In genomic region chr4:12633058-12633651, GRCh38 we compare ENCODE assay signal across 8 cellular contexts.
DNase-seq lines count a peak whose midpoint lies in the region; ATAC-seq and TF ChIP-seq lines count a peak whose summit lies in the region.

No MANE protein-coding gene starts in this region.

- no peaks in the 10 kb centered on the region for H3K27me3 ChIP-seq in neutrophil

- ATAC-seq in GM21717 (IDR thresholded peaks at IDR 0.05; ENCODE audit: unreplicated experiment) = peak; percentile 99
- ATAC-seq in activated T-cell treated with anti-CD3 and anti-CD28 coated beads, Interleukin-2, amount 50 U/mL, for 4 hours = peak; percentile 56 to 77

- no peaks in the 10 kb centered on the region for H3K4me1 Mint-ChIP-seq in activated T-cell treated with anti-CD3 and anti-CD28 coated beads, Interleukin-2, amount 50 U/mL, for 4 hours (ENCODE audit: low read depth)

- H3K27ac ChIP-seq in neutrophil (no peak overlapping the region), substantia nigra (ENCODE audit: low read depth, low read length, poor library complexity, severe bottlenecking) (no peak overlapping the region)

- DNase-seq in EL = peak; percentile 44
- peak; percentile 42 for DNase-seq in HuH-7.5 (ENCODE audit: low spot score)
- peak; percentile 86 for DNase-seq in OCI-M1 (lab: John Stamatoyannopoulos, UW)
- DNase-seq in activated T-cell treated with anti-CD3 and anti-CD28 coated beads, Interleukin-2, amount 50 U/mL, for 4 hours = peak; percentile 56
- peak; percentile 55 for DNase-seq in fibroblast of peridontal ligament (ENCODE audit: extremely low read depth)
- peak in 45 of 49 donors; percentile 1 to 72 (median 32) for DNase-seq in substantia nigra (lab: John Stamatoyannopoulos, UW)

- H3K27me3 Mint-ChIP-seq in activated T-cell treated with anti-CD3 and anti-CD28 coated beads, Interleukin-2, amount 50 U/mL, for 4 hours (ENCODE audit: low read depth) = peaks cover 9% of the 10 kb centered on the region

- no peaks in the 10 kb centered on the region for H3K9me3 ChIP-seq in neutrophil

- no peaks in the 10 kb centered on the region for H3K4me1 ChIP-seq in neutrophil (ENCODE audit: control insufficient read depth in 1 of 2, insufficient read depth in 1 of 2, low read depth in 1 of 2, low read length in 1 of 2)

- no peaks in the 10 kb centered on the region for H3K36me3 ChIP-seq in neutrophil

- H3K36me3 Mint-ChIP-seq in activated T-cell treated with anti-CD3 and anti-CD28 coated beads, Interleukin-2, amount 50 U/mL, for 4 hours (ENCODE audit: insufficient read depth) = no peaks in the 10 kb centered on the region

- H3K4me3 Mint-ChIP-seq in activated T-cell treated with anti-CD3 and anti-CD28 coated beads, Interleukin-2, amount 50 U/mL, for 4 hours = no peak overlapping the region

- H3K9me3 Mint-ChIP-seq in activated T-cell treated with anti-CD3 and anti-CD28 coated beads, Interleukin-2, amount 50 U/mL, for 4 hours = peaks cover 4% of the 10 kb centered on the region

- TF ChIP-seq CTCF in neutrophil (IDR thresholded peaks at IDR 0.05) = peak; percentile 84

- H3K4me3 ChIP-seq in neutrophil (ENCODE audit: low read depth in 1 of 2, low read length in 1 of 2) = no peak overlapping the region

Comparison
In these comparisons a context has a peak if more than half of its experiments do, and no peak if none do; other contexts are left out.
1. DNase-seq: peak in every context shown above with its lines; median percentile 86 in OCI-M1; 56 in activated T-cell treated with anti-CD3 and anti-CD28 coated beads, Interleukin-2, amount 50 U/mL, for 4 hours; 55 in fibroblast of peridontal ligament; 44 in EL; 42 in HuH-7.5; 32 in substantia nigra.